In the genomic region with DNA sequence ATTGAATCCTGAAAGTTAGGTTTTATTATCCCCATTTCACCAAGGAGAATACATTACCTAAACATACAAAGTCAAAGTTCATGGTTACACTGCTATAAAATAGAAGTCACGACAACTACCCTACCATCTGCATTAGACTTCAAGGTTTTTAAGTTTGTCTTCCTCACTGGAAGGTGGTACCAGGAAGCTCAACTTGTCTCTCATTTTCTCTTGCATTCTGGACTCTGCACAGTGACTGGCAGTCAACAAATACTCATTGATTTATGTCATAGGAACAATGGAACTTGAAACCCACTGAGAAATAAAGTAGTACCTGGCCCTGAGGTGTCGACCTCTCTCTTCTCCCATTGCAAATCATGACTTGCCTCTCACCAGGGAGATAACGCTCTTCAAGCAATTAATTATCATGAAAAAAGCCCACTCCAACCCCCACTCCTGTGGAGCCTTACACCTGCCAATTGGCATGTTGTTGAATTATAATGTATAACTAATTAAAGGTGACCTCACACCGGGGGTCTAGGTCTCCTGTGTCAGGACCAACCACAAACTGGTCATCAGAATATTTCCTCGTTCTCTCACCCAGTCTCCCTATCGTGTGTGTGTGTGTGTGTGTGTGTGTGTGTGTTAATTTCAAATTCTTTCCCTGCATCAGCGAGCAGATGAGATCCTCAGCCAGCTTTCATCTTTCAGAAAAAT, we compare ENCODE assay signal across 20 cellular contexts.
DNase-seq lines count a peak whose midpoint lies in the region; ATAC-seq lines count a peak whose summit lies in the region.
"Had no signal": no experiment of that assay in that cellular context is flagged by ENCODE, and none has a peak within 500 bp of the region (broad histone marks: within the 10 kb centered on the region; RNA-seq: fewer than 3 reads in every experiment).

No MANE protein-coding gene starts in this region.

- no peak for ATAC-seq in GM19395 (IDR thresholded peaks at IDR 0.05; ENCODE audit: unreplicated experiment)
- ATAC-seq: A549; gastroesophageal sphincter; K562; stimulated activated effector memory CD8-positive, alpha-beta T cell treated with anti-CD3 and anti-CD28 coated beads, Interleukin-12 subunit alpha, Interleukin-12 subunit beta, amount 100 ng/mL, for 72 hours; T-helper 17 cell had no signal

- no peaks in the 10 kb centered on the region for H3K4me1 Mint-ChIP-seq in CD4-positive, alpha-beta memory T cell
- H3K4me1 Mint-ChIP-seq: CD8-positive, alpha-beta memory T cell; stimulated activated effector memory CD8-positive, alpha-beta T cell treated with anti-CD3 and anti-CD28 coated beads, Interleukin-12 subunit alpha, Interleukin-12 subunit beta, amount 100 ng/mL, for 72 hours; T-helper 17 cell had no signal

- H3K27ac Mint-ChIP-seq in CD4-positive, alpha-beta memory T cell: no peak overlapping the region
- H3K27ac Mint-ChIP-seq: CD8-positive, alpha-beta memory T cell; mesothelial cell of epicardium; stimulated activated effector memory CD8-positive, alpha-beta T cell treated with anti-CD3 and anti-CD28 coated beads, Interleukin-12 subunit alpha, Interleukin-12 subunit beta, amount 100 ng/mL, for 72 hours; T-helper 17 cell had no signal

- DNase-seq in NCI-H2107 treated with DMSO at 0.1 percent for 48 hours (lab: John Stamatoyannopoulos, UW; ENCODE audit: unreplicated experiment) (peak; percentile 51), NCI-H2107 (lab: John Stamatoyannopoulos, UW) (no peak), NCI-H69 (lab: John Stamatoyannopoulos, UW) (peak; percentile 99), iPS-NIHi7 (ENCODE audit: extremely low spot score) (peak; percentile 20), GM19238 (ENCODE audit: insufficient read length, low spot score) (no peak), SK-N-DZ (ENCODE audit: low spot score) (no peak)
- DNase-seq in CD4-positive, alpha-beta memory T cell: no peak
- DNase-seq: activated effector memory CD4-positive, alpha-beta T cell treated with anti-CD3 and anti-CD28 coated beads, Interleukin-2, amount 50 U/mL, for 16 hours; anterior cingulate cortex; CD8-positive, alpha-beta memory T cell; NCI-H1694 treated with DMSO at 0.1 percent for 48 hours; SHP77; T-helper 17 cell; thyroid gland had no signal

- H3K36me3 ChIP-seq in CD4-positive, alpha-beta memory T cell (ENCODE audit: insufficient read depth, low read length): no peaks in the 10 kb centered on the region
- H3K36me3 ChIP-seq: gastroesophageal sphincter, thyroid gland had no signal

- H3K27ac ChIP-seq in CD4-positive, alpha-beta memory T cell (ENCODE audit: low read depth, low read length): no peak overlapping the region
- H3K27ac ChIP-seq: A549, gastroesophageal sphincter, thyroid gland had no signal

- CTCF ChIA-PET in CD4-positive, alpha-beta memory T cell (lab: Charles Lee; ENCODE audit: partially characterized antibody): no interaction called here

- H3K27me3 Mint-ChIP-seq in CD4-positive, alpha-beta memory T cell: no peaks in the 10 kb centered on the region
- H3K27me3 Mint-ChIP-seq: CD8-positive, alpha-beta memory T cell had no signal

- no peaks in the 10 kb centered on the region for H3K9me3 ChIP-seq in CD4-positive, alpha-beta memory T cell (ENCODE audit: control insufficient read depth in 1 of 2, low read length in 2 of 2)
- H3K9me3 ChIP-seq: A549, gastroesophageal sphincter, thyroid gland had no signal

- peaks cover 0 to 5% (median 0%) of the 10 kb centered on the region in 8 donors for H3K9me3 Mint-ChIP-seq in CD4-positive, alpha-beta memory T cell
- H3K9me3 Mint-ChIP-seq: mesothelial cell of epicardium had no signal

- POLR2A ChIA-PET in CD4-positive, alpha-beta memory T cell (lab: Charles Lee; ENCODE audit: partially characterized antibody): no interaction called here

- intact Hi-C loops in CD4-positive, alpha-beta memory T cell (cut with micrococcal nuclease): no loop called here

- H3K4me3 Mint-ChIP-seq in CD4-positive, alpha-beta memory T cell: no peak overlapping the region
- H3K4me3 Mint-ChIP-seq: CD8-positive, alpha-beta memory T cell; mesothelial cell of epicardium; stimulated activated effector memory CD8-positive, alpha-beta T cell treated with anti-CD3 and anti-CD28 coated beads, Interleukin-12 subunit alpha, Interleukin-12 subunit beta, amount 100 ng/mL, for 72 hours; T-helper 17 cell had no signal

- H3K27me3 ChIP-seq in CD4-positive, alpha-beta memory T cell (ENCODE audit: insufficient read depth, low read length): no peaks in the 10 kb centered on the region
- H3K27me3 ChIP-seq: gastroesophageal sphincter, thyroid gland had no signal

- no peaks in the 10 kb centered on the region for H3K4me1 ChIP-seq in CD4-positive, alpha-beta memory T cell (ENCODE audit: insufficient read depth, low read length)
- H3K4me1 ChIP-seq: A549, gastroesophageal sphincter, thyroid gland had no signal

- no peaks in the 10 kb centered on the region for H3K36me3 Mint-ChIP-seq in CD4-positive, alpha-beta memory T cell
- H3K36me3 Mint-ChIP-seq: mesothelial cell of epicardium; stimulated activated effector memory CD8-positive, alpha-beta T cell treated with anti-CD3 and anti-CD28 coated beads, Interleukin-12 subunit alpha, Interleukin-12 subunit beta, amount 100 ng/mL, for 72 hours had no signal

- H3K4me3 ChIP-seq in CD4-positive, alpha-beta memory T cell (ENCODE audit: low read length in 2 of 2): no peak overlapping the region
- H3K4me3 ChIP-seq: A549, gastroesophageal sphincter, K562, thyroid gland had no signal

Comparison
In these comparisons a context has a peak if more than half of its experiments do, and no peak if none do; other contexts are left out.
1. DNase-seq: peak in NCI-H2107 treated with DMSO at 0.1 percent for 48 hours (single experiment), NCI-H69 (single experiment) and iPS-NIHi7 (single experiment); none in NCI-H2107 (single experiment), CD4-positive, alpha-beta memory T cell (0 of 5), GM19238 (single experiment) and SK-N-DZ (single experiment).